Comparison of ENCODE assay signal across 8 cellular contexts in the genomic region with DNA sequence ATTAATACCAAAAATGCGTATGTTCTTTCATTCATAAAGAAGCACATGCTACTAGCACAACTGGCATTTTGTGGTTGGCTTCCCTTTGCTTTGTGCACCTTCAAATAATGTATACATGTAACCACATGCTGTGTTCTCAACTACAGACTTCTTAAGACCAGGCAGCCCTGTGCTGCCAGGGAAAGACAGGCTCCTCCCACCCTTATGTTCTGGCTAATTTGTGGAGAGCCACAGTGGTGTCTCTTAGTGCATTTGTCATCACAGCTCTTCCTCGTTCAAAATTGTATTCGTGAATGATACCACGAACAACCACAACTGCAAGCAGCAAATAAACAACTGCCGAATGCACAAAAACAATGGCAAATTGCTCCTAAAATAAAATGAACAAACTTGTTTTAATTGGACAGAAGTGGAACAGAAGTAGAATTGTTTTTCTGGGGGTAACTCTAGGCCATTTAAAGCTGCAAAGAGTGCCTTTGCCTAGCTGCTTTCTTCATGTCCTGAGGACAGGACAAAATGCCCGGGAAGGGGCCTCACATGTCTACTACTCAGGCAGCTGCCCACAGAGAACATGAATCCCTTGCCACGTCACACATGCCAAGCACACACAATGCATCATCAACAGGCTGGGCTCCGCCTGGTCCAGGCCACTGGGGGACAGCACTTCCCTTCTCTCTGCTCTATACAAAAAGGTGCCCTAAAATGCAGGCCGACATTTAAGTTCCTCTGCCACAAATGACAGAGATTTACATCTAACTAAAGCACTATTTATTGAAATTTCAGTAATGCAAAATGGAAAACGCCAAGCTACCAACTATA. TPM values are rescaled to one million over a fixed set of nuclear protein-coding genes. Genes with fewer than 3 reads are reported as not detected.
DNase-seq lines count a peak whose midpoint lies in the region; ATAC-seq, FAIRE-seq and TF ChIP-seq lines count a peak whose summit lies in the region.

No MANE protein-coding gene starts in this region.

- no peaks in the 10 kb centered on the region for H3K27me3 Mint-ChIP-seq in H9 (ENCODE audit: low read depth)
- H3K27me3 Mint-ChIP-seq in activated CD4-positive, alpha-beta T cell treated with anti-CD3 and anti-CD28 coated beads, Interleukin-2, amount 10 ng/mL, durations not matched to agents 24 days and 14 days: peaks cover 1% of the 10 kb centered on the region

- no peak overlapping the region for H3K4me3 Mint-ChIP-seq in H9
- H3K4me3 Mint-ChIP-seq in activated CD4-positive, alpha-beta T cell treated with anti-CD3 and anti-CD28 coated beads, Interleukin-2, amount 10 ng/mL, durations not matched to agents 24 days and 14 days: no peak overlapping the region

- H3K27ac ChIP-seq in A549: no peak overlapping the region
- no peak overlapping the region for H3K27ac ChIP-seq in H9 (ENCODE audit: insufficient read length, low read depth, low read length)

- no peaks in the 10 kb centered on the region for H4K20me1 ChIP-seq in H9 (ENCODE audit: control insufficient read depth, insufficient read depth, insufficient read length)

- H2BK15ac ChIP-seq in H9 (ENCODE audit: low read depth, low read length): no peak overlapping the region

- no peak for FAIRE-seq in A549 (lab: Jason Lieb, UNC)

- H3K27me3 ChIP-seq in H9 (ENCODE audit: insufficient read depth, low read length): no peaks in the 10 kb centered on the region

- POLR2A ChIA-PET in A549 (lab: Yijun Ruan, JAX) (no interaction called here), GM10248 (lab: Yijun Ruan, JAX) (no interaction called here), HEK293T (lab: Yijun Ruan, JAX) (no interaction called here)

- no peak overlapping the region for H2BK12ac ChIP-seq in H9 (ENCODE audit: insufficient read length, low read depth, low read length)

- peak overlapping the region in 2 of 3 experiments; percentile 44 to 57; a peak in 1 of 7 replicates for H3K27ac Mint-ChIP-seq in H9
- no peak overlapping the region for H3K27ac Mint-ChIP-seq in activated CD4-positive, alpha-beta T cell treated with anti-CD3 and anti-CD28 coated beads, Interleukin-2, amount 10 ng/mL, durations not matched to agents 24 days and 14 days

- no peak overlapping the region for H3K56ac ChIP-seq in H9 (ENCODE audit: insufficient read length, low read depth, low read length)

- intact Hi-C loops in activated CD4-positive, alpha-beta T cell treated with anti-CD3 and anti-CD28 coated beads, Interleukin-2, amount 10 ng/mL, durations not matched to agents 24 days and 14 days (cut with micrococcal nuclease): no loop called here

- no peak overlapping the region for H2AFZ ChIP-seq in H9 (ENCODE audit: low read length)

- H3K4me2 ChIP-seq in A549: no peak overlapping the region
- no peak overlapping the region for H3K4me2 ChIP-seq in H9 (ENCODE audit: insufficient read depth, insufficient read length, low read length)

- H4K5ac ChIP-seq in H9 (ENCODE audit: insufficient read length, low read depth, low read length): no peak overlapping the region

- H3K18ac ChIP-seq in H9 (ENCODE audit: insufficient read length, low read depth, low read length): no peak overlapping the region

- no peak overlapping the region for H3K9ac ChIP-seq in H9 (ENCODE audit: extremely low read depth, insufficient read length, low read length)

- TF ChIP-seq RAD21 in A549 (conservative IDR thresholded peaks at IDR 0.05 in 1 of 2, IDR thresholded peaks at IDR 0.05 in 1 of 2): peak in 1 of 2 experiments; percentile 18; a peak in 2 of 5 replicates

- no peak overlapping the region for H3K23ac ChIP-seq in H9 (ENCODE audit: insufficient read length, low read depth, low read length)

- H3K4ac ChIP-seq in H9 (ENCODE audit: low read depth, low read length): no peak overlapping the region

- no peak overlapping the region for H4K91ac ChIP-seq in H9 (ENCODE audit: insufficient read length, low read depth, low read length)

- no peaks in the 10 kb centered on the region for H3K9me3 ChIP-seq in A549
- no peaks in the 10 kb centered on the region for H3K9me3 ChIP-seq in H9 (ENCODE audit: control insufficient read depth, low read depth, low read length)

- H2BK120ac ChIP-seq in H9 (ENCODE audit: low read depth, low read length, poor library complexity, severe bottlenecking): no peak overlapping the region

- no peak overlapping the region for H2AK5ac ChIP-seq in H9 (ENCODE audit: insufficient read length, low read length)

- TF ChIP-seq CTCF in A549 (IDR thresholded peaks at IDR 0.05): no peak
- peak; percentile 36; the same call in 2 of the 3 replicates for TF ChIP-seq CTCF in H9 (conservative IDR thresholded peaks at IDR 0.05)
- TF ChIP-seq CTCF in GM10248 (IDR thresholded peaks at IDR 0.05; ENCODE audit: control extremely low read depth, extremely low read depth, low read depth, missing control alignments): no peak

- peak; percentile 50 to 63; a peak in 4 of 6 replicates for ATAC-seq in A549
- ATAC-seq in GM19397 (IDR thresholded peaks at IDR 0.05; ENCODE audit: unreplicated experiment): no peak

- H3K4me3 ChIP-seq in A549: no peak overlapping the region

- H2BK5ac ChIP-seq in H9 (ENCODE audit: insufficient read length, low read length): no peak overlapping the region

- no peaks in the 10 kb centered on the region for H3K23me2 ChIP-seq in H9 (ENCODE audit: insufficient read length, low read depth, low read length, poor library complexity, severe bottlenecking)

- CTCF ChIA-PET in A549 (lab: Yijun Ruan, JAX) (interaction anchor here (1.1 to 1.5 kb wide), 3 partner anchors 15 to 352 kb away, joined by 3 read pairs; no protein-coding TSS in a partner anchor), GM10248 (lab: Yijun Ruan, JAX) (no interaction called here), HEK293T (lab: Yijun Ruan, JAX) (interaction anchor here (1.0 kb wide), 1 partner anchor 13 kb away, joined by 4 read pairs; no protein-coding TSS in a partner anchor)

- H4K8ac ChIP-seq in H9 (replicated peaks; ENCODE audit: insufficient read length, low read depth, low read length): no peak overlapping the region

- WGBS in A549 (ENCODE audit: missing lambda C conversion rate): 81% methylated on average over 10 of the region's 10 CpGs
- WGBS in H9 (ENCODE audit: extremely low coverage, insufficient read length, low lambda C conversion rate): no CpG with 5 or more reads among the region's 10 CpGs

- TF ChIP-seq EP300 in A549 (IDR thresholded peaks at IDR 0.05): no peak

- no peak for DNase-seq in A549 (ENCODE audit: low read depth in 1 of 2, low spot score in 1 of 2)
- DNase-seq in H9: no peak
- DNase-seq in activated CD4-positive, alpha-beta T cell treated with anti-CD3 and anti-CD28 coated beads, Interleukin-2, amount 10 ng/mL, durations not matched to agents 24 days and 14 days: peak; percentile 69
- DNase-seq in globus pallidus (ENCODE audit: low spot score): peak; percentile 82
- no peak for DNase-seq in HT-29 (ENCODE audit: low spot score)
- DNase-seq in GM10248 (ENCODE audit: extremely low spot score): no peak
- no peak for DNase-seq in HEK293T (ENCODE audit: extremely low spot score)

- no peak overlapping the region for H2BK20ac ChIP-seq in H9 (ENCODE audit: low read depth, low read length, poor library complexity, severe bottlenecking)

- H3T11ph ChIP-seq in H9 (ENCODE audit: low read length): no peak overlapping the region

- no peaks in the 10 kb centered on the region; the same call in 1 of the 2 replicates for H3K79me2 ChIP-seq in H9 (ENCODE audit: insufficient read depth, low read length)

- TF ChIP-seq POLR2A in A549 (IDR thresholded peaks at IDR 0.05; ENCODE audit: low read length): no peak

- no peak overlapping the region for H3K14ac ChIP-seq in H9 (ENCODE audit: insufficient read depth, low read length)

- H3K4me1 ChIP-seq in A549 (peaks cover 31% of the 10 kb centered on the region; the same call in 2 of the 3 replicates), H9 (ENCODE audit: insufficient read depth, low read length) (no peaks in the 10 kb centered on the region; the same call in 1 of the 2 replicates)

- peaks cover 29 to 37% of the 10 kb centered on the region in 2 experiments for H3K4me1 Mint-ChIP-seq in H9
- H3K4me1 Mint-ChIP-seq in activated CD4-positive, alpha-beta T cell treated with anti-CD3 and anti-CD28 coated beads, Interleukin-2, amount 10 ng/mL, durations not matched to agents 24 days and 14 days: peaks cover 11% of the 10 kb centered on the region

- no peaks in the 10 kb centered on the region for H3K9me3 Mint-ChIP-seq in H9
- no peaks in the 10 kb centered on the region for H3K9me3 Mint-ChIP-seq in activated CD4-positive, alpha-beta T cell treated with anti-CD3 and anti-CD28 coated beads, Interleukin-2, amount 10 ng/mL, durations not matched to agents 24 days and 14 days

- peaks cover 2% of the 10 kb centered on the region for H3K79me1 ChIP-seq in H9 (ENCODE audit: insufficient read depth, low read depth, low read length, poor library complexity, severe bottlenecking)

- peaks cover 0 to 6% (median 0%) of the 10 kb centered on the region in 3 experiments; a peak in 4 of 7 replicates for H3K36me3 Mint-ChIP-seq in H9 (ENCODE audit: insufficient read depth in 1 of 3, low read depth in 3 of 3)
- H3K36me3 Mint-ChIP-seq in activated CD4-positive, alpha-beta T cell treated with anti-CD3 and anti-CD28 coated beads, Interleukin-2, amount 10 ng/mL, durations not matched to agents 24 days and 14 days (ENCODE audit: low read depth): no peaks in the 10 kb centered on the region

TF ChIP-seq in A549, 52 proteins besides CTCF, POLR2A, EP300 and RAD21 (continues in another document):
- TF ChIP-seq HOXB5 (CRISPR knock-in tag; IDR thresholded peaks at IDR 0.05): no peak

TF ChIP-seq in HEK293T, 16 proteins besides CTCF, POLR2A, EP300 and RAD21:
- TF ChIP-seq ELF4 (IDR thresholded peaks at IDR 0.05): no peak
- TF ChIP-seq, protein P1, sequence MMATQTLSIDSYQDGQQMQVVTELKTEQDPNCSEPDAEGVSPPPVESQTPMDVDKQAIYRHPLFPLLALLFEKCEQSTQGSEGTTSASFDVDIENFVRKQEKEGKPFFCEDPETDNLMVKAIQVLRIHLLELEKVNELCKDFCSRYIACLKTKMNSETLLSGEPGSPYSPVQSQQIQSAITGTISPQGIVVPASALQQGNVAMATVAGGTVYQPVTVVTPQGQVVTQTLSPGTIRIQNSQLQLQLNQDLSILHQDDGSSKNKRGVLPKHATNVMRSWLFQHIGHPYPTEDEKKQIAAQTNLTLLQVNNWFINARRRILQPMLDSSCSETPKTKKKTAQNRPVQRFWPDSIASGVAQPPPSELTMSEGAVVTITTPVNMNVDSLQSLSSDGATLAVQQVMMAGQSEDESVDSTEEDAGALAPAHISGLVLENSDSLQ (IDR thresholded peaks at IDR 0.05): no peak
- no peak for TF ChIP-seq CTBP1 (IDR thresholded peaks at IDR 0.05; ENCODE audit: borderline replicate concordance)
- TF ChIP-seq L3MBTL2 (conservative IDR thresholded peaks at IDR 0.05): no peak

RNA-seq across cellular contexts. Expression of a gene that starts 21.7 kb away (rescaled TPM):
- polyA plus RNA-seq in A549 (2011; rRNA removed) (12.3 and 15.6 TPM in 2 replicates), A549 (2017; fragmentation: RNase III; extraction: RNeasy Plus Mini Kit Qiagen cat#74134 plus additional on column Dnase treatment) (3.9 to 5.2 TPM (median 4.8 TPM) in 3 replicates)
- 7.6 and 12.9 TPM in 2 replicates for polyA plus RNA-seq in A549 (2012; cell fraction: cytosol; rRNA removed)
- 10.8 and 17.5 TPM in 2 replicates for polyA plus RNA-seq in A549 (2012; cell fraction: nucleus; rRNA removed)
- 11.7 and 12.6 TPM in 2 replicates for polyA minus RNA-seq in A549 (2011; rRNA and poly(A)+ RNA removed)
- 10.0 and 10.1 TPM in 2 replicates for total RNA-seq in H9 (2021)
- 3.2 and 3.5 TPM in 2 replicates for total RNA-seq in activated CD4-positive, alpha-beta T cell treated with anti-CD3 and anti-CD28 coated beads, Interleukin-2, amount 10 ng/mL, durations not matched to agents 24 days and 14 days
- total RNA-seq in HT-29 (2014; rRNA removed; shearing (Covaris generic)): 8.2 and 9.1 TPM in 2 replicates

Comparison
In these comparisons a context has a peak if more than half of its experiments do, and no peak if none do; other contexts are left out.
1. DNase-seq: peak in activated CD4-positive, alpha-beta T cell treated with anti-CD3 and anti-CD28 coated beads, Interleukin-2, amount 10 ng/mL, durations not matched to agents 24 days and 14 days (single experiment) and globus pallidus (single experiment); none in A549 (0 of 2), H9 (single experiment), HT-29 (single experiment), GM10248 (single experiment) and HEK293T (single experiment).